In genomic region chr7:30382607-30383006, GRCh38 we compare ENCODE assay signal across 1 cellular context.
A peak's percentile ranks its signal among the peaks of the same experiment; 100 is the strongest.
TF ChIP-seq lines count a peak whose summit lies in the region.

No MANE protein-coding gene starts in this region.

TF ChIP-seq in liver, 16 proteins besides CTCF, POLR2A, EP300 and RAD21 (continued from another document):
- no peak for TF ChIP-seq MAX (IDR thresholded peaks at IDR 0.05)
- TF ChIP-seq, protein P1, sequence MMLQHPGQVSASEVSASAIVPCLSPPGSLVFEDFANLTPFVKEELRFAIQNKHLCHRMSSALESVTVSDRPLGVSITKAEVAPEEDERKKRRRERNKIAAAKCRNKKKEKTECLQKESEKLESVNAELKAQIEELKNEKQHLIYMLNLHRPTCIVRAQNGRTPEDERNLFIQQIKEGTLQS (IDR thresholded peaks at IDR 0.05) = no peak
- TF ChIP-seq FOXA2 (IDR thresholded peaks at IDR 0.05) = no peak
- no peak for TF ChIP-seq NR2F2 (IDR thresholded peaks at IDR 0.05)
- TF ChIP-seq, protein P2, sequence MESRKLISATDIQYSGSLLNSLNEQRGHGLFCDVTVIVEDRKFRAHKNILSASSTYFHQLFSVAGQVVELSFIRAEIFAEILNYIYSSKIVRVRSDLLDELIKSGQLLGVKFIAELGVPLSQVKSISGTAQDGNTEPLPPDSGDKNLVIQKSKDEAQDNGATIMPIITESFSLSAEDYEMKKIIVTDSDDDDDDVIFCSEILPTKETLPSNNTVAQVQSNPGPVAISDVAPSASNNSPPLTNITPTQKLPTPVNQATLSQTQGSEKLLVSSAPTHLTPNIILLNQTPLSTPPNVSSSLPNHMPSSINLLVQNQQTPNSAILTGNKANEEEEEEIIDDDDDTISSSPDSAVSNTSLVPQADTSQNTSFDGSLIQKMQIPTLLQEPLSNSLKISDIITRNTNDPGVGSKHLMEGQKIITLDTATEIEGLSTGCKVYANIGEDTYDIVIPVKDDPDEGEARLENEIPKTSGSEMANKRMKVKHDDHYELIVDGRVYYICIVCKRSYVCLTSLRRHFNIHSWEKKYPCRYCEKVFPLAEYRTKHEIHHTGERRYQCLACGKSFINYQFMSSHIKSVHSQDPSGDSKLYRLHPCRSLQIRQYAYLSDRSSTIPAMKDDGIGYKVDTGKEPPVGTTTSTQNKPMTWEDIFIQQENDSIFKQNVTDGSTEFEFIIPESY (IDR thresholded peaks at IDR 0.05) = no peak
- TF ChIP-seq HNF4G (IDR thresholded peaks at IDR 0.05) = no peak
- no peak for TF ChIP-seq FOXA1 (IDR thresholded peaks at IDR 0.05)
- TF ChIP-seq SP1 (IDR thresholded peaks at IDR 0.05) = peak; percentile 15
- peak; percentile 35 to 44 for TF ChIP-seq RXRA (IDR thresholded peaks at IDR 0.05)
- TF ChIP-seq JUND (IDR thresholded peaks at IDR 0.05) = no peak
- no peak for TF ChIP-seq GABPA (IDR thresholded peaks at IDR 0.05 in 1 of 2, conservative IDR thresholded peaks at IDR 0.05 in 1 of 2)
- TF ChIP-seq YY1 (IDR thresholded peaks at IDR 0.05) = no peak
